Comparison of ENCODE assay signal across 1 cellular context in genomic region chrX:47644557-47645091, GRCh38.
TF ChIP-seq lines count a peak whose summit lies in the region.

No MANE protein-coding gene starts in this region.

TF ChIP-seq in WTC11, 78 proteins besides CTCF, POLR2A, EP300 and RAD21 (continued from another document):
- TF ChIP-seq ZNF532 (CRISPR knock-in tag; IDR thresholded peaks at IDR 0.05; ENCODE audit: borderline replicate concordance) (no peak), ZMAT4 (CRISPR knock-in tag; IDR thresholded peaks at IDR 0.05) (no peak), ZBTB21 (CRISPR knock-in tag; IDR thresholded peaks at IDR 0.05; ENCODE audit: borderline replicate concordance) (no peak), TP53 (CRISPR knock-in tag; IDR thresholded peaks at IDR 0.05) (no peak), SOX15 (CRISPR knock-in tag; IDR thresholded peaks at IDR 0.05) (no peak)
